8 cellular contexts compared by ENCODE assay signal in the genomic region with DNA sequence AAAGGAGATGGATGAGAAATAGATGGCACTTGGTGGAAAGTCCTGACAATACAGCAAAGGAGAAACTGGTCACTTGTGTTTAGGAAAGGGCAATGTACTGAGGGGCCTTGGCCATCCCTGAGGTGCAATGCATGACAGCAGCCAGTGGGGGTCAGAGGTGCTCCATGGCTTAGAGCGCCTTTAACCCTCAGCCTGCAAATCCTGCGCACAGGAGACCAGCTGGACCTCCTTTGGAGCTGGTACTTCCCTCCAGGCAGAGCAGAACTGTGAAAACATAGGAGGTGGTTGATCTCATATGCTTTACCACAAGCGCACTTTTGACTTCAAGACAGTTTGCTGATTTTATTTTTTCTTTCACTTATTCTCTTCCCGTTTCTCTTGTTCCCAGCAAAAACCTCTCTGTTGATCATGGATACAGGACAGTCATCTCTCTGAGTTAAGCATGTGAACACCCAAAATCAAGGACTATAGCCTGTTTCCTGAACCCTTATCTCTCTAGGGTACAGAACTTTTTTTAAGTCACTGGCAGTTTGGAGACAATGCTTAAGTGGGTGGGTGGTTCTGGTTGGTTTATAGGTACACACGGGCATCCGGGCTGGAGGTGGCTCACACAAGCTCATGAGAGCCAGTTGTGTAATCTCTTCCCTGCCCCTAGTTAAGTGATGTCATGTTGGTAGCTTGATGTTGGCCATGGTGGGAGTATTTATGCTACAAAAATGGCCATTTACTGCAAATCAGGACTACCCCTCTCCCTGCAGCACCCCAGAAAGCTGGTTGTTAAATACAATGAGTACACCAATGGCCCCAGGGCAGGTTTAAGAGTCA.
DNase-seq lines count a peak whose midpoint lies in the region; ATAC-seq lines count a peak whose summit lies in the region.

No MANE protein-coding gene starts in this region.

- DNase-seq in AG08396 (ENCODE audit: low spot score) (peak; percentile 71), NCI-H226 (peak; percentile 73), kidney tubule cell (ENCODE audit: low spot score) (peak; percentile 92)
- peak; percentile 65 for DNase-seq in central memory CD4-positive, alpha-beta T cell
- DNase-seq in stimulated activated CD4-positive, alpha-beta T cell treated with anti-CD3 and anti-CD28 coated beads, Interleukin-4, amount 100 ng/mL, for 1 hour, result peak; percentile 77

- ATAC-seq in GM18868 (IDR thresholded peaks at IDR 0.05; ENCODE audit: unreplicated experiment) (peak; percentile 90), HG03095 (IDR thresholded peaks at IDR 0.05; ENCODE audit: unreplicated experiment) (peak; percentile 88)
- ATAC-seq in activated CD4-positive, CD25-positive, alpha-beta regulatory T cell treated with anti-CD3 and anti-CD28 coated beads, Interleukin-2, amount 50 U/mL, for 24 hours, result peak; percentile 91 to 92

Comparison
In these comparisons a context has a peak if more than half of its experiments do, and no peak if none do; other contexts are left out.
1. Peak in every context shown above with its lines: DNase-seq and ATAC-seq.